ENCODE assay signal across 24 cellular contexts in genomic region chr19:1715540-1715939, GRCh38. TPM values are rescaled to one million over a fixed set of nuclear protein-coding genes. Genes with fewer than 3 reads are reported as not detected.
"Had no signal": no experiment of that assay in that cellular context is flagged by ENCODE, and none has a peak within 500 bp of the region (broad histone marks: within the 10 kb centered on the region; RNA-seq: fewer than 3 reads in every experiment).

No MANE protein-coding gene starts in this region.

- H3K27ac ChIP-seq: esophagus squamous epithelium, heart left ventricle, stomach, thoracic aorta, transverse colon had no signal

- H3K4me1 Mint-ChIP-seq: nephron had no signal

- H3K36me3 ChIP-seq: esophagus squamous epithelium, heart left ventricle, stomach, thoracic aorta, transverse colon had no signal

- H3K4me3 ChIP-seq: esophagus squamous epithelium, heart left ventricle, stomach, thoracic aorta, transverse colon had no signal

- H3K4me1 ChIP-seq: transverse colon had no signal

- ATAC-seq: effector memory CD8-positive, alpha-beta T cell; heart left ventricle; right cardiac atrium had no signal

- H3K27ac Mint-ChIP-seq: dendritic cell treated with granulocyte-macrophage colony-stimulating factor and Interleukin-4, amounts not matched to agents 40 ng/mL and 50 ng/mL, for 4 days; effector memory CD8-positive, alpha-beta T cell; naive B cell; nephron had no signal

- H3K9me3 ChIP-seq: esophagus squamous epithelium, heart left ventricle, stomach, thoracic aorta, transverse colon had no signal

- DNase-seq: effector memory CD8-positive, alpha-beta T cell; esophagus squamous epithelium; foreskin fibroblast; heart left ventricle; hippocampal formation; kidney glomerular epithelial cell; mesendoderm; naive B cell; right cardiac atrium; small intestine; stimulated activated CD4-positive, alpha-beta T cell treated with anti-CD3 and anti-CD28 coated beads, Interleukin-12 subunit alpha, Interleukin-12 subunit beta, amount 100 ng/mL, for 4 hours; stimulated activated naive CD4-positive, alpha-beta T cell; stomach; substantia nigra; transverse colon had no signal

- H3K4me3 Mint-ChIP-seq: dendritic cell treated with granulocyte-macrophage colony-stimulating factor and Interleukin-4, amounts not matched to agents 40 ng/mL and 50 ng/mL, for 4 days; effector memory CD8-positive, alpha-beta T cell; naive B cell; nephron had no signal

RNA-seq across cellular contexts. Expression of gene ONECUT3, which starts 37.8 kb away (rescaled TPM):
- total RNA-seq: epithelial cell of proximal tubule, esophagus squamous epithelium, heart left ventricle, liver, lung microvascular endothelial cell, omental fat pad, pulmonary artery endothelial cell, right cardiac atrium, transverse colon, ureter had no signal
- polyA plus RNA-seq: heart left ventricle, liver, right cardiac atrium had no signal
